Comparison of ENCODE assay signal across 1 cellular context in the genomic region with DNA sequence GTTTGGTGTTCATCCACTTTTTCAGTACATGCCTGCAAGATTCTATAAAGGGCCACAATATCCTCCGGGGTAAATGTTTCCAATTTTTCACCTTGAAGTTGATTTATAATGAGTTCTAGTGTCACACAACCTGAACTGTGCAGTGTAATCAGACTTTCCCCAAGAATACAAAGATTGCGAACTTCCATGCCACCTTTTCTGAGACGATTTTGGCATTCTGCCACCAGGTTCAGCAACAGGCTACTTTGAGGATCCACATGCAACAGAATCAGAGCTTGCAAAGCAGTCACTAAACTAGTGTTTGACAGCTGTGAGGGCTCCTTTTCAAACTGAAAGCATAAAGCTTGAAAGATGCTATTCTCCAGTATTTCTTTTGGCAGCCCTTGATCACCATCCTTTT.
TF ChIP-seq lines count a peak whose summit lies in the region.

No MANE protein-coding gene starts in this region.

TF ChIP-seq in K562, 482 proteins besides CTCF, POLR2A, EP300 and RAD21:
- TF ChIP-seq ARHGAP35 (IDR thresholded peaks at IDR 0.05; ENCODE audit: partially characterized antibody) = no peak
- peak; percentile 84 for TF ChIP-seq NFIC (IDR thresholded peaks at IDR 0.05)
TF ChIP-seq in K562: peak in this region for 1.
